In the genomic region with DNA sequence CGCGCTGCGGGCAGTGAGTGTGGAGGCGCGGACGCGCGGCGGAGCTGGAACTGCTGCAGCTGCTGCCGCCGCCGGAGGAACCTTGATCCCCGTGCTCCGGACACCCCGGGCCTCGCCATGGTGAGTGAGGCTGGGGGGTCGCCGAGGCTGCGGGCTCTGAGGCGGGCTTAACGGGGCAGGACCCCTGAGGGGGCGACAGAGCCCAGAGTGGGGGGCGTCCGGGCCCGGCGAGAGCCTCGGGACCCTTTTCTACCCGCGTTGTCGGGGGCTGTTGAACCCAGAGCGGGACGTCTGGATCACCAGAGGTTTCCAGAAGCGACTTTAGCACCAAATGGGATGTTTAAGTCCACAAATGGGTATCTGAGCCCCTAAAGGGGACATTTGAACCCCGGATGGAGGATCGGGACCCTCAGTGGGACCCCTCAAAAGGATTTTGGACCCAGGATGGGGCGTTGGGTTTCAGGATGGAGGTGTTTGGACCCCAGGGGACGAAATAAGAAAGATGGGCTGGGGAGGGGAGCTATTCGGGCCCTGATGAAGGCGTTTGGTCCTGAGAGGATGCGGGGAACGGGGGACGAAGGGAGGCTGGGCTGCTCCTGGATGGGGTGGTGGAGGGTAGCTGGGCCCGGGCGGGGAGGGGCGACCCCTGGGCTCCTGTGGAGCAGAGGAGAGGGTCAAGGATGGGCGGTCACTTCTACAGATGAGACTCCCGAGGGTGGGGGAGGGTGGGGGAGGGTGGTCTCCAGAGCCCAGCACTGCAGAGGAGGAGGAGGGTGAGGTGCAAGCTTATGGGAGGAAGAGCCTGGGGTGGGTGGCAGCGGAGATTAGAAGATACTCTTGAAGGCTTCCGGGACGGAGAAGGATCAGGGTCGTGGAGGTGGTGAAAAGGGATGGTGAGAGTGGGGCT, we compare ENCODE assay signal across 1 cellular context.
TF ChIP-seq lines count a peak whose summit lies in the region.

A gene (plus strand): TSS at position 13 of the 907 bp plus-strand sequence. CDS start 105 bp downstream, at position 118.

TF ChIP-seq in SK-N-SH treated with all-trans-retinoic acid at 6 μM for 48 hours, 23 proteins besides CTCF, POLR2A, EP300 and RAD21 (continued from another document):
- TF ChIP-seq, protein P1, sequence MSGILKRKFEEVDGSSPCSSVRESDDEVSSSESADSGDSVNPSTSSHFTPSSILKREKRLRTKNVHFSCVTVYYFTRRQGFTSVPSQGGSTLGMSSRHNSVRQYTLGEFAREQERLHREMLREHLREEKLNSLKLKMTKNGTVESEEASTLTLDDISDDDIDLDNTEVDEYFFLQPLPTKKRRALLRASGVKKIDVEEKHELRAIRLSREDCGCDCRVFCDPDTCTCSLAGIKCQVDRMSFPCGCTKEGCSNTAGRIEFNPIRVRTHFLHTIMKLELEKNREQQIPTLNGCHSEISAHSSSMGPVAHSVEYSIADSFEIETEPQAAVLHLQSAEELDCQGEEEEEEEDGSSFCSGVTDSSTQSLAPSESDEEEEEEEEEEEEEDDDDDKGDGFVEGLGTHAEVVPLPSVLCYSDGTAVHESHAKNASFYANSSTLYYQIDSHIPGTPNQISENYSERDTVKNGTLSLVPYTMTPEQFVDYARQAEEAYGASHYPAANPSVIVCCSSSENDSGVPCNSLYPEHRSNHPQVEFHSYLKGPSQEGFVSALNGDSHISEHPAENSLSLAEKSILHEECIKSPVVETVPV (CRISPR knock-in tag; IDR thresholded peaks at IDR 0.05), result no peak
- TF ChIP-seq GLIS3 (CRISPR knock-in tag; IDR thresholded peaks at IDR 0.05) (no peak), SNAI2 (CRISPR knock-in tag; IDR thresholded peaks at IDR 0.05) (no peak), ISL1 (CRISPR knock-in tag; IDR thresholded peaks at IDR 0.05) (no peak), OSR1 (CRISPR knock-in tag; IDR thresholded peaks at IDR 0.05) (no peak), CSDC2 (CRISPR knock-in tag; IDR thresholded peaks at IDR 0.05) (no peak), TOX (CRISPR knock-in tag; IDR thresholded peaks at IDR 0.05; ENCODE audit: borderline replicate concordance) (no peak)
- TF ChIP-seq, protein P2, sequence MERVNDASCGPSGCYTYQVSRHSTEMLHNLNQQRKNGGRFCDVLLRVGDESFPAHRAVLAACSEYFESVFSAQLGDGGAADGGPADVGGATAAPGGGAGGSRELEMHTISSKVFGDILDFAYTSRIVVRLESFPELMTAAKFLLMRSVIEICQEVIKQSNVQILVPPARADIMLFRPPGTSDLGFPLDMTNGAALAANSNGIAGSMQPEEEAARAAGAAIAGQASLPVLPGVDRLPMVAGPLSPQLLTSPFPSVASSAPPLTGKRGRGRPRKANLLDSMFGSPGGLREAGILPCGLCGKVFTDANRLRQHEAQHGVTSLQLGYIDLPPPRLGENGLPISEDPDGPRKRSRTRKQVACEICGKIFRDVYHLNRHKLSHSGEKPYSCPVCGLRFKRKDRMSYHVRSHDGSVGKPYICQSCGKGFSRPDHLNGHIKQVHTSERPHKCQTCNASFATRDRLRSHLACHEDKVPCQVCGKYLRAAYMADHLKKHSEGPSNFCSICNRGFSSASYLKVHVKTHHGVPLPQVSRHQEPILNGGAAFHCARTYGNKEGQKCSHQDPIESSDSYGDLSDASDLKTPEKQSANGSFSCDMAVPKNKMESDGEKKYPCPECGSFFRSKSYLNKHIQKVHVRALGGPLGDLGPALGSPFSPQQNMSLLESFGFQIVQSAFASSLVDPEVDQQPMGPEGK (CRISPR knock-in tag; IDR thresholded peaks at IDR 0.05; ENCODE audit: borderline replicate concordance), result no peak
